ENCODE assay signal across 8 cellular contexts in the genomic region with DNA sequence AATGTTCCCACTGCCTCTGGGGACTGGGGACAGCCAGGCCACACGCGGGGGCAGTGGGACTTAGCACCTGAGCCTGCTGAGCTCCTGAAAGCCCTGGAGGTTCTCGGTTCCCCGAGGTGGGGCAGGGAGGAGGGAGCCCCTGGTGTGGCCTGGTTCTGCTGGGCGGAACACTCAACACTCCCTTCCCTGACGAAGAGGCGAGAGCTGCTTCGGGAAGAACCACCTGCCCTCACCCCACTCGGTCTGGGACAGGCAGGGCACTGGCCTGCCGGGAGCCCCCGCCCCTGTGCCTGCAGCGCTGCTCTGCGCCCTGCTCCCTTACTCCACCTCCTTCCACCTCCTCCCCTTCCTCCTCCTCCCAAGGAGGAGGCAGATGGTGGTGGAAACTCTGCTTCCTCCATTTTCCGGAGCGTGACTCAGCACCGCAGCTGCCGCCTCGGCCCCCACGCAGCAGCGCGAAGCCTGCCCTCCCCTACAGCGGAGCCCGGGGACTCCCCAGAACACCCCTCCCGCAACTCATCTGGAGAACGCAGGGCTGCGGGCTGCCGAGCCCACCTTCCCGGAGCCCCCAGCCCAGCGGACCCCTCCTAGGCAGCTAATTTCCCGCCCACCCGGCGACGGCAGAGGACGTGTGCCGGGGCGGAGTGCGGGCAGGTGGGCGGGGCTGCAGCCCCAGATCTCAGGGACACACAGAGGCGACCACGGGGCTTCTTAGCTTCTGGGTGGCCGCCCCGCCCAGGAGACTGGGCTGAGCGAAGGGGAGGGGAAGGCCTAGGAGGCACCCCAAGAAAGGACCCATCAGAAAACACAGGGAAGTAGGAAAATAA. TPM values are rescaled to one million over a fixed set of nuclear protein-coding genes. Genes with fewer than 3 reads are reported as not detected.
DNase-seq lines count a peak whose midpoint lies in the region; ATAC-seq and TF ChIP-seq lines count a peak whose summit lies in the region.

No MANE protein-coding gene starts in this region.

- H3K4me1 ChIP-seq in gastrocnemius medialis: peaks cover 31 to 40% of the 10 kb centered on the region in 2 donors

- H3K9me3 ChIP-seq in KOPT-K1 (ENCODE audit: insufficient read depth, low read length, poor library complexity, severe bottlenecking) (no peaks in the 10 kb centered on the region), gastrocnemius medialis (no peaks in the 10 kb centered on the region)

- no peaks in the 10 kb centered on the region for H3K27me3 ChIP-seq in gastrocnemius medialis

- H3K27ac ChIP-seq in KOPT-K1 (ENCODE audit: low read depth, low read length, poor library complexity, severe bottlenecking) (peak overlapping the region; percentile 94), gastrocnemius medialis (peak overlapping the region; percentile 72 to 84 (median 83))

- peak overlapping the region; percentile 81 to 90 (median 86) for H3K27ac Mint-ChIP-seq in CD14-positive monocyte
- peak overlapping the region; percentile 82 for H3K27ac Mint-ChIP-seq in T-helper 2 cell treated with Interferon-gamma antibody and Interleukin-4, amounts not matched to agents 5 μg/mL and 100 μg/mL, for 36 hours

- peaks cover 7 to 11% (median 9%) of the 10 kb centered on the region in 3 donors for H3K27me3 Mint-ChIP-seq in CD14-positive monocyte (ENCODE audit: low read depth in 3 of 3)
- no peaks in the 10 kb centered on the region for H3K27me3 Mint-ChIP-seq in T-helper 2 cell treated with Interferon-gamma antibody and Interleukin-4, amounts not matched to agents 5 μg/mL and 100 μg/mL, for 36 hours (ENCODE audit: low read depth)

- intact Hi-C loops in CD14-positive monocyte (cut with micrococcal nuclease): no loop called here
- intact Hi-C loops in gastrocnemius medialis (cut with DNase I; ENCODE audit: low total_unique reads): no loop called here

- TF ChIP-seq POLR2A in gastrocnemius medialis (IDR thresholded peaks at IDR 0.05): peak; percentile 33 to 51

- no peaks in the 10 kb centered on the region for H3K36me3 ChIP-seq in KOPT-K1 (ENCODE audit: insufficient read depth, low read length)
- H3K36me3 ChIP-seq in gastrocnemius medialis: no peaks in the 10 kb centered on the region

- peaks cover 0 to 4% (median 0%) of the 10 kb centered on the region in 7 donors for H3K9me3 Mint-ChIP-seq in CD14-positive monocyte
- no peaks in the 10 kb centered on the region for H3K9me3 Mint-ChIP-seq in T-helper 2 cell treated with Interferon-gamma antibody and Interleukin-4, amounts not matched to agents 5 μg/mL and 100 μg/mL, for 36 hours

- in situ Hi-C loops in gastrocnemius medialis (cut with MboI; ENCODE audit: low sequenced_read_pairs in 4 of 4): no loop called here

- H3K4me1 Mint-ChIP-seq in CD14-positive monocyte: peaks cover 33% of the 10 kb centered on the region
- peaks cover 12% of the 10 kb centered on the region for H3K4me1 Mint-ChIP-seq in T-helper 2 cell treated with Interferon-gamma antibody and Interleukin-4, amounts not matched to agents 5 μg/mL and 100 μg/mL, for 36 hours (ENCODE audit: low read depth)

- H3K4me3 ChIP-seq in iPS-11a (ENCODE audit: low read depth, low read length): peak overlapping the region; percentile 41
- peak overlapping the region; percentile 56 to 67 (median 58) for H3K4me3 ChIP-seq in gastrocnemius medialis

- H3K36me3 Mint-ChIP-seq in CD14-positive monocyte: no peaks in the 10 kb centered on the region
- H3K36me3 Mint-ChIP-seq in T-helper 2 cell treated with Interferon-gamma antibody and Interleukin-4, amounts not matched to agents 5 μg/mL and 100 μg/mL, for 36 hours (ENCODE audit: low read depth): no peaks in the 10 kb centered on the region

- peak overlapping the region; percentile 74 to 87 for H3K4me3 Mint-ChIP-seq in CD14-positive monocyte
- H3K4me3 Mint-ChIP-seq in T-helper 2 cell treated with Interferon-gamma antibody and Interleukin-4, amounts not matched to agents 5 μg/mL and 100 μg/mL, for 36 hours: peak overlapping the region; percentile 75

- ATAC-seq in gastrocnemius medialis (peak; percentile 49 to 64), HG03039 (IDR thresholded peaks at IDR 0.05; ENCODE audit: unreplicated experiment) (no peak)

- DNase-seq in CD14-positive monocyte (ENCODE audit: low spot score): peak; percentile 76
- DNase-seq in GM20000 (ENCODE audit: low spot score): peak; percentile 86
- DNase-seq in T-helper 2 cell treated with Interferon-gamma antibody and Interleukin-4, amounts not matched to agents 5 μg/mL and 100 μg/mL, for 36 hours (ENCODE audit: low spot score): peak; percentile 86
- peak; percentile 88 for DNase-seq in astrocyte of the hippocampus (ENCODE audit: low read depth, low spot score)
- DNase-seq in gastrocnemius medialis: peak; percentile 49 to 54

- no peak for TF ChIP-seq CTCF in CD14-positive monocyte (IDR thresholded peaks at IDR 0.05)
- TF ChIP-seq CTCF in GM20000 (IDR thresholded peaks at IDR 0.05; ENCODE audit: extremely low read depth, missing control alignments): no peak
- TF ChIP-seq CTCF in gastrocnemius medialis (IDR thresholded peaks at IDR 0.05 in 4 of 5, conservative IDR thresholded peaks at IDR 0.05 in 1 of 5): no peak

RNA-seq across cellular contexts. Expression of a gene that starts 11.7 kb away (rescaled TPM):
- 1 to 10 TPM; 2.9 to 3.8 TPM for polyA plus RNA-seq in CD14-positive monocyte
- total RNA-seq in gastrocnemius medialis: 10 to 100 TPM; 11.6 to 34.6 (median 19.7) TPM

RNA-seq across cellular contexts. Expression of a gene that starts 46.3 kb away (rescaled TPM):
- polyA plus RNA-seq in CD14-positive monocyte: under 1 TPM; 0.61 to 0.64 TPM
- 100 to 1,000 TPM; 165 to 577 (median 232) TPM for total RNA-seq in gastrocnemius medialis
